1 cellular context compared by ENCODE assay signal in genomic region chr12:38904417-38904931, GRCh38.
TF ChIP-seq lines count a peak whose summit lies in the region.

No MANE protein-coding gene starts in this region.

TF ChIP-seq in HepG2, 621 proteins besides CTCF, POLR2A, EP300 and RAD21:
- 0 out of 2 replicates have a peak, but pooled peaks have one; percentile 14 for TF ChIP-seq SAFB2 (CRISPR knock-in tag; IDR thresholded peaks at IDR 0.05; ENCODE audit: borderline replicate concordance, low read depth)
- TF ChIP-seq ZMYM3 (CRISPR knock-in tag; IDR thresholded peaks at IDR 0.05): peak; percentile 71
- 0 out of 2 replicates have a peak, but pooled peaks have one; percentile 27 for TF ChIP-seq PHF8 (CRISPR knock-in tag; IDR thresholded peaks at IDR 0.05)
